Comparison of ENCODE assay signal across 9 cellular contexts in the genomic region with DNA sequence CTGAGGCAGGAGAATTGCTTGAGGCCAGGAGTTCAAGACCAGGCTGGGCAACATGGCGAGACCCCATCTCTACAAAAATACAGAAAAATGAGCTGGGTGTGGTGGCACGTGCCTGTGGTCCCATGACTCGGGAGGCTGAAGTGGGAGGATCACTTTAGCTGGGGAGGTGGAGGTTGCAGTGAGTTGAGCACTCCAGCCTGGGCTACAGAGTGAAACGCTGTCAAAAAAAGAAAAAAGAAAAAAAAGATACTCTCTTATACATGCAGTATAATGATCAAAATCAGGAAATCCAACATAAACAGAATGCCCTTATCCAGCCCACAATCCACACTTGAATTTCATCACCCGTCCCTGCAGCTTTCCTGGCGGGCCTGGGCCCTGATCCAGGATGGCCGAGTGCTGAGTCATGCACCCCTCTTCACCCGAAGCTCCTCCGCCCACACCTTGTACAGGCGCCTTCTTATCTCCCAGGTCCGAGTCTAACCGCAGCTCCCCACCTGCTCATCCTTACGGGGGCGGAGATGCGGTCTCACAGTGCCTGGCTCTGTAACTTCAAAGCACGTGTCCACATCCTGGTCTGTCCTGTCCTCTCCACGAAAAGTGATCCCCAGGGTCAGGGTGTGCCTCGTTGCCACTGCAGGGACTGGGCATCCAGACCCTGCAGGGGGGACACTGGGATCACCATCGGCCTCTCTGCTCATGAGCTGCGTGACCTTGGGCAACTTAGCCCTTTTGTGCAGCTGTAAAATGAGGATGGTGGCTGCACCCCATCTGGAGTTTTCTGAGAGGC.
DNase-seq lines count a peak whose midpoint lies in the region; ATAC-seq and TF ChIP-seq lines count a peak whose summit lies in the region.
"Had no signal": no experiment of that assay in that cellular context is flagged by ENCODE, and none has a peak within 500 bp of the region (broad histone marks: within the 10 kb centered on the region; RNA-seq: fewer than 3 reads in every experiment).

No MANE protein-coding gene starts in this region.

- 37 to 62% methylated on average over 20 of the region's 20 CpGs for WGBS in sigmoid colon, 2 donors

- H3K27me3 ChIP-seq in sigmoid colon = no peaks in the 10 kb centered on the region
- no peaks in the 10 kb centered on the region for H3K27me3 ChIP-seq in naive thymus-derived CD4-positive, alpha-beta T cell (ENCODE audit: control insufficient read depth in 2 of 2, insufficient read depth in 2 of 2, low read length in 2 of 2)

- POLR2A ChIA-PET in naive thymus-derived CD4-positive, alpha-beta T cell (lab: Charles Lee) = interaction anchor here (0.6 kb wide), 2 partner anchors 125 to 1993 kb away, joined by 3 read pairs; no protein-coding TSS in a partner anchor
- POLR2A ChIA-PET in T-cell (lab: Charles Lee) = interaction anchor here in 1 of 2 donors (0.6 kb wide), 1 partner anchor 183 kb away, joined by 5 read pairs; no protein-coding TSS in a partner anchor

- no peaks in the 10 kb centered on the region for H3K36me3 ChIP-seq in sigmoid colon
- H3K36me3 ChIP-seq in naive thymus-derived CD4-positive, alpha-beta T cell (ENCODE audit: control insufficient read depth in 2 of 3, insufficient read depth in 3 of 3, low read length in 3 of 3) = no peaks in the 10 kb centered on the region

- peak overlapping the region in 1 of 10 donors; percentile 7 for H3K4me3 Mint-ChIP-seq in naive thymus-derived CD4-positive, alpha-beta T cell
- no peak overlapping the region for H3K4me3 Mint-ChIP-seq in T-cell
- H3K4me3 Mint-ChIP-seq: IgD-negative memory B cell had no signal

- H3K36me3 Mint-ChIP-seq in naive thymus-derived CD4-positive, alpha-beta T cell = peaks cover 0 to 4% (median 2%) of the 10 kb centered on the region in 5 donors
- no peaks in the 10 kb centered on the region for H3K36me3 Mint-ChIP-seq in T-cell
- H3K36me3 Mint-ChIP-seq: IgD-negative memory B cell had no signal

- no peak for TF ChIP-seq CTCF in foreskin fibroblast (IDR thresholded peaks at IDR 0.05; ENCODE audit: low read depth, low read length)
- TF ChIP-seq CTCF in sigmoid colon (IDR thresholded peaks at IDR 0.05) = no peak

- H3K9me3 Mint-ChIP-seq in naive thymus-derived CD4-positive, alpha-beta T cell = no peaks in the 10 kb centered on the region
- no peaks in the 10 kb centered on the region for H3K9me3 Mint-ChIP-seq in T-cell

- no peaks in the 10 kb centered on the region for H3K9me3 ChIP-seq in sigmoid colon
- no peaks in the 10 kb centered on the region for H3K9me3 ChIP-seq in naive thymus-derived CD4-positive, alpha-beta T cell (ENCODE audit: control insufficient read depth in 2 of 3, low read length in 3 of 3)

- no peak for TF ChIP-seq POLR2A in sigmoid colon (IDR thresholded peaks at IDR 0.05)

- H3K27ac Mint-ChIP-seq in naive thymus-derived CD4-positive, alpha-beta T cell = no peak overlapping the region
- H3K27ac Mint-ChIP-seq in T-cell = no peak overlapping the region
- H3K27ac Mint-ChIP-seq: IgD-negative memory B cell had no signal

- DNase-seq in GM04503 (ENCODE audit: low read depth) = peak; percentile 31
- DNase-seq in RPMI8226 = peak; percentile 88
- DNase-seq in foreskin fibroblast = peak; percentile 88 to 93
- DNase-seq in sigmoid colon = peak; percentile 91
- no peak for DNase-seq in activated effector memory CD4-positive, alpha-beta T cell treated with Interleukin-2 at 50 U/mL for 16 hours
- no peak for DNase-seq in naive thymus-derived CD4-positive, alpha-beta T cell
- no peak for DNase-seq in T-cell
- no peak for DNase-seq in NCI-H1930 (lab: John Stamatoyannopoulos, UW)

- peaks cover 0 to 10% (median 0%) of the 10 kb centered on the region in 5 donors for H3K27me3 Mint-ChIP-seq in naive thymus-derived CD4-positive, alpha-beta T cell
- H3K27me3 Mint-ChIP-seq in T-cell = peaks cover 0 to 3% of the 10 kb centered on the region in 2 donors

- CTCF ChIA-PET in naive thymus-derived CD4-positive, alpha-beta T cell (lab: Charles Lee) = no interaction called here
- CTCF ChIA-PET in T-cell (lab: Charles Lee) = interaction anchor here in 1 of 2 donors (0.6 kb wide), 1 partner anchor 151 kb away, joined by 5 read pairs; no protein-coding TSS in a partner anchor

- H3K27ac ChIP-seq in sigmoid colon = peak overlapping the region; percentile 72 to 97 (median 94)
- no peak overlapping the region for H3K27ac ChIP-seq in naive thymus-derived CD4-positive, alpha-beta T cell (ENCODE audit: low read depth, low read length)

- H3K4me1 Mint-ChIP-seq in naive thymus-derived CD4-positive, alpha-beta T cell = peaks cover 0 to 20% (median 9%) of the 10 kb centered on the region in 7 donors
- peaks cover 17 to 21% (median 19%) of the 10 kb centered on the region in 3 donors for H3K4me1 Mint-ChIP-seq in T-cell

- peaks cover 0 to 50% (median 40%) of the 10 kb centered on the region in 4 donors for H3K4me1 ChIP-seq in sigmoid colon
- no peaks in the 10 kb centered on the region for H3K4me1 ChIP-seq in naive thymus-derived CD4-positive, alpha-beta T cell (ENCODE audit: control insufficient read depth in 2 of 2, insufficient read depth in 2 of 2, low read length in 2 of 2)

- H3K4me3 ChIP-seq in foreskin fibroblast (ENCODE audit: low read depth in 1 of 2, low read length in 2 of 2) = no peak overlapping the region
- H3K4me3 ChIP-seq in sigmoid colon = no peak overlapping the region
- H3K4me3 ChIP-seq in naive thymus-derived CD4-positive, alpha-beta T cell (ENCODE audit: low read length) = no peak overlapping the region

- no peak for ATAC-seq in naive thymus-derived CD4-positive, alpha-beta T cell
- no peak for ATAC-seq in T-cell (replicated peaks in 1 of 4)

- intact Hi-C loops in sigmoid colon (cut with DNase I) = no loop called here
- intact Hi-C loops in naive thymus-derived CD4-positive, alpha-beta T cell (cut with micrococcal nuclease) = no loop called here

- no peak for TF ChIP-seq EP300 in sigmoid colon (IDR thresholded peaks at IDR 0.05)

Comparison
In these comparisons a context has a peak if more than half of its experiments do, and no peak if none do; other contexts are left out.
1. DNase-seq: peak in GM04503 (single experiment), RPMI8226 (single experiment), foreskin fibroblast (2 of 2) and sigmoid colon (single experiment); none in activated effector memory CD4-positive, alpha-beta T cell treated with Interleukin-2 at 50 U/mL for 16 hours (single experiment), naive thymus-derived CD4-positive, alpha-beta T cell (0 of 9), T-cell (0 of 34) and NCI-H1930 (0 of 2).